19 cellular contexts compared by ENCODE assay signal in the genomic region with DNA sequence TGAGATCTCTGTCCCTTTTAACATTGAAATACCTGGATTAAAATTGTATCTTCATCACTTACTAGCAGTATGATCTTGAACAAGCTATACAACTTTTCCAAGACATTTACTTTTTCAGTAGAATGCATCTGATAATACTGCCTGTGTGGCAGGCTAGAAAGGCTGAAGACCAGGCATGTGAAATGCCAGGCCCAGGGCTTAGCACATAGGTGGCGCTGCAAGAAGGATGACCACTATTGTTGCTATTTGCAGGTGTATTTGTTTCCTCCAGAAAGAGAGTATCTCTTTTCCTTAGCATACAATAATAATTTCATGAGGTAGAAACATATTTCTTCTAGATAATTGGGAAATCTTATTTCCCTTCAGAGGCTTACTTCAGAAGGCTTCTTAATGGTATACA.
DNase-seq lines count a peak whose midpoint lies in the region; ATAC-seq and TF ChIP-seq lines count a peak whose summit lies in the region.
"Had no signal": no experiment of that assay in that cellular context is flagged by ENCODE, and none has a peak within 500 bp of the region (broad histone marks: within the 10 kb centered on the region; RNA-seq: fewer than 3 reads in every experiment).

No MANE protein-coding gene starts in this region.

- H3K9ac ChIP-seq in Loucy (ENCODE audit: low read depth, low read length, poor library complexity, severe bottlenecking): no peak overlapping the region

- H3K36me3 ChIP-seq in Loucy (ENCODE audit: insufficient read depth, low read length) (no peaks in the 10 kb centered on the region), brain microvascular endothelial cell (replicated peaks) (no peaks in the 10 kb centered on the region), mucosa of descending colon (ENCODE audit: low read depth) (no peaks in the 10 kb centered on the region)
- H3K36me3 ChIP-seq: heart right ventricle, Peyer's patch had no signal

- TF ChIP-seq CTCF in GM12864 (IDR thresholded peaks at IDR 0.05; ENCODE audit: low read depth, low read length, missing control alignments) (peak; percentile 20), Loucy (conservative IDR thresholded peaks at IDR 0.05; ENCODE audit: low read length) (peak; percentile 33; the same call in 1 of the 2 replicates), brain microvascular endothelial cell (IDR thresholded peaks at IDR 0.05; ENCODE audit: low read depth, low read length, missing control alignments) (peak; percentile 43), mucosa of descending colon (IDR thresholded peaks at IDR 0.05) (no peak)

- no peaks in the 10 kb centered on the region for H3K79me2 ChIP-seq in Loucy (ENCODE audit: insufficient read depth, low read length)

- H3K27me3 ChIP-seq in Loucy (ENCODE audit: insufficient read depth, low read length, poor library complexity, severe bottlenecking) (no peaks in the 10 kb centered on the region), brain microvascular endothelial cell (replicated peaks) (no peaks in the 10 kb centered on the region)
- H3K27me3 ChIP-seq: heart right ventricle, Peyer's patch had no signal

- no peaks in the 10 kb centered on the region for H3F3A ChIP-seq in Loucy (ENCODE audit: low read depth)

- H3K4me2 ChIP-seq in Loucy (ENCODE audit: low read depth, low read length, poor library complexity, severe bottlenecking): no peak overlapping the region

- intact Hi-C loops in mucosa of descending colon (cut with DNase I, micrococcal nuclease): no loop called here

- H3K9me2 ChIP-seq in Loucy (replicated peaks; ENCODE audit: low read depth, low read length): no peaks in the 10 kb centered on the region

- no peaks in the 10 kb centered on the region for H4K20me1 ChIP-seq in Loucy (ENCODE audit: insufficient read depth, low read length, poor library complexity, severe bottlenecking)

- no peaks in the 10 kb centered on the region for H3K9me3 ChIP-seq in Loucy (ENCODE audit: insufficient read depth, low read depth, low read length)
- no peaks in the 10 kb centered on the region for H3K9me3 ChIP-seq in mucosa of descending colon
- H3K9me3 ChIP-seq: Peyer's patch had no signal

- no peak for ATAC-seq in HG02938 (IDR thresholded peaks at IDR 0.05; ENCODE audit: unreplicated experiment)
- ATAC-seq in mucosa of descending colon: no peak
- ATAC-seq in GM18870 (IDR thresholded peaks at IDR 0.05; ENCODE audit: unreplicated experiment): no peak
- ATAC-seq: activated T-cell treated with anti-CD3 and anti-CD28 coated beads, Interleukin-2, amount 50 U/mL, for 4 hours; heart right ventricle; naive thymus-derived CD8-positive, alpha-beta T cell; stimulated activated naive CD8-positive, alpha-beta T cell treated with anti-CD3 and anti-CD28 coated beads, Interleukin-15, amount 100 ng/mL, for 72 hours had no signal

- DNase-seq in GM12864 (ENCODE audit: low read depth) (no peak), brain microvascular endothelial cell (no peak), left kidney (ENCODE audit: low read depth, low spot score) (peak; percentile 7), mucosa of descending colon (no peak), SKM-1 (lab: John Stamatoyannopoulos, UW; ENCODE audit: unreplicated experiment) (no peak)
- DNase-seq: activated naive CD4-positive, alpha-beta T cell treated with anti-CD3 and anti-CD28 coated beads, Interleukin-2, amount 50 U/mL, for 16 hours; activated T-cell treated with anti-CD3 and anti-CD28 coated beads, Interleukin-2, amount 50 U/mL, for 4 hours; heart right ventricle; Kasumi-1; naive thymus-derived CD8-positive, alpha-beta T cell; NCI-H1417; NCI-H2171; NCI-H69; Peyer's patch; stimulated activated naive CD8-positive, alpha-beta T cell treated with anti-CD3 and anti-CD28 coated beads, Interleukin-15, amount 100 ng/mL, for 72 hours had no signal

- H3K4me1 ChIP-seq in Loucy (ENCODE audit: insufficient read depth, low read length, poor library complexity, severe bottlenecking) (no peaks in the 10 kb centered on the region), mucosa of descending colon (ENCODE audit: low read depth) (no peaks in the 10 kb centered on the region)
- H3K4me1 ChIP-seq: heart right ventricle, Peyer's patch had no signal

- in situ Hi-C loops in brain microvascular endothelial cell (cut with HindIII; ENCODE audit: low pct_ligation_motif_present, low sequenced_read_pairs): no loop called here

- H2AFZ ChIP-seq in Loucy (ENCODE audit: low read length): no peak overlapping the region

- no peak overlapping the region for H3K27ac ChIP-seq in brain microvascular endothelial cell
- H3K27ac ChIP-seq: heart right ventricle, Peyer's patch, skin epidermis had no signal

- H3K4me3 ChIP-seq in GM12864 (ENCODE audit: low read depth, low read length) (no peak overlapping the region), Loucy (ENCODE audit: low read length, poor library complexity, severe bottlenecking) (no peak overlapping the region), brain microvascular endothelial cell (ENCODE audit: low read depth, low read length) (no peak overlapping the region), mucosa of descending colon (no peak overlapping the region)
- H3K4me3 ChIP-seq: heart right ventricle, Peyer's patch, skin epidermis had no signal
